ENCODE assay signal across 2 cellular contexts in genomic region chr2:37705191-37705590, GRCh38.
TF ChIP-seq lines count a peak whose summit lies in the region.

No MANE protein-coding gene starts in this region.

TF ChIP-seq in IMR-90, 13 proteins besides CTCF, POLR2A, EP300 and RAD21:
- TF ChIP-seq BHLHE40 (IDR thresholded peaks at IDR 0.05; ENCODE audit: low read depth, low read length) (no peak), CHD1 (IDR thresholded peaks at IDR 0.05; ENCODE audit: low read depth, low read length) (no peak), USF2 (IDR thresholded peaks at IDR 0.05; ENCODE audit: low read depth, low read length) (no peak), RFX5 (IDR thresholded peaks at IDR 0.05; ENCODE audit: low read depth, low read length) (no peak), RCOR1 (IDR thresholded peaks at IDR 0.05; ENCODE audit: insufficient replicate concordance, low read length) (no peak)

TF ChIP-seq in endothelial cell of umbilical vein, 7 proteins besides CTCF, POLR2A, EP300 and RAD21:
- TF ChIP-seq FOS (IDR thresholded peaks at IDR 0.05; ENCODE audit: borderline replicate concordance, insufficient read depth, low read length): peak; percentile 11
- TF ChIP-seq POLR2AphosphoS5 (IDR thresholded peaks at IDR 0.05; ENCODE audit: insufficient read depth, low read depth, low read length): no peak
- no peak for TF ChIP-seq MYC (IDR thresholded peaks at IDR 0.05; ENCODE audit: low read depth, low read length)
